ENCODE assay signal across 8 cellular contexts in genomic region chr17:82351713-82352488, GRCh38. TPM values are rescaled to one million over a fixed set of nuclear protein-coding genes. Genes with fewer than 3 reads are reported as not detected.
DNase-seq lines count a peak whose midpoint lies in the region; ATAC-seq and TF ChIP-seq lines count a peak whose summit lies in the region.

No MANE protein-coding gene starts in this region.

- TF ChIP-seq CTCF in GM12864 (IDR thresholded peaks at IDR 0.05; ENCODE audit: low read depth, low read length, missing control alignments), result peak; percentile 95
- peak; percentile 100 for TF ChIP-seq CTCF in OCI-LY7 (conservative IDR thresholded peaks at IDR 0.05; ENCODE audit: low read length)
- TF ChIP-seq CTCF in esophagus muscularis mucosa (IDR thresholded peaks at IDR 0.05), result peak; percentile 91 to 95 (median 94)

- H3K9me3 ChIP-seq in OCI-LY7 (ENCODE audit: low read length), result no peaks in the 10 kb centered on the region
- H3K9me3 ChIP-seq in esophagus muscularis mucosa, result no peaks in the 10 kb centered on the region

- H3K36me3 ChIP-seq in OCI-LY7 (ENCODE audit: insufficient read depth, low read length), result no peaks in the 10 kb centered on the region
- H3K36me3 ChIP-seq in esophagus muscularis mucosa, result no peaks in the 10 kb centered on the region

- H3K4me1 Mint-ChIP-seq in naive thymus-derived CD8-positive, alpha-beta T cell, result peaks cover 2 to 5% (median 2%) of the 10 kb centered on the region in 4 donors

- H3K27me3 ChIP-seq in esophagus muscularis mucosa, result peaks cover 0 to 27% (median 0%) of the 10 kb centered on the region in 4 donors

- H3K36me3 Mint-ChIP-seq in naive thymus-derived CD8-positive, alpha-beta T cell, result no peaks in the 10 kb centered on the region

- POLR2A ChIA-PET in OCI-LY7 (lab: Charles Lee), result interaction anchor here (0.5 to 3.7 kb wide), 11 partner anchors 10 to 153 kb away, joined by 3 to 22 read pairs (median 6); partner anchors contain the start of genes CYBC1, HEXD and OGFOD3
- POLR2A ChIA-PET in naive thymus-derived CD8-positive, alpha-beta T cell (lab: Charles Lee), result interaction anchor here (0.5 to 1.1 kb wide), 5 partner anchors 26 to 359 kb away, joined by 3 to 5 read pairs (median 3); partner anchors contain the start of gene CD7

- peak overlapping the region in 1 of 10 donors; percentile 22 for H3K27ac Mint-ChIP-seq in naive thymus-derived CD8-positive, alpha-beta T cell

- intact Hi-C loops in OCI-LY7 (cut with micrococcal nuclease; ENCODE audit: unreplicated experiment), result loop anchor here (1.0 to 5.0 kb wide), 8 partner anchors 50 to 520 kb away; partner anchors contain the start of genes HEXD and OGFOD3
- intact Hi-C loops in esophagus muscularis mucosa (cut with DNase I), result loop anchor here (2.0 to 5.0 kb wide), 3 partner anchors 63 to 425 kb away; no protein-coding TSS in a partner anchor

- H2AFZ ChIP-seq in OCI-LY7 (ENCODE audit: low read length), result peak overlapping the region; percentile 65

- no peak for TF ChIP-seq EP300 in esophagus muscularis mucosa (IDR thresholded peaks at IDR 0.05)

- H3K27me3 Mint-ChIP-seq in naive thymus-derived CD8-positive, alpha-beta T cell, result peaks cover 0 to 18% (median 3%) of the 10 kb centered on the region in 5 donors

- ATAC-seq in naive thymus-derived CD8-positive, alpha-beta T cell, result peak; percentile 93 to 97
- ATAC-seq in GM21786 (IDR thresholded peaks at IDR 0.05; ENCODE audit: unreplicated experiment), result no peak

- H3K79me2 ChIP-seq in OCI-LY7 (ENCODE audit: insufficient read depth, low read depth, low read length), result no peaks in the 10 kb centered on the region

- no peak for TF ChIP-seq POLR2A in esophagus muscularis mucosa (IDR thresholded peaks at IDR 0.05; ENCODE audit: low read depth)

- CTCF ChIA-PET in OCI-LY7 (lab: Charles Lee; ENCODE audit: unreplicated experiment), result interaction anchor here (0.6 to 2.0 kb wide), 7 partner anchors 15 to 141 kb away, joined by 3 to 11 read pairs (median 4); no protein-coding TSS in a partner anchor

- H3K9me3 Mint-ChIP-seq in naive thymus-derived CD8-positive, alpha-beta T cell, result no peaks in the 10 kb centered on the region

- H3K27ac ChIP-seq in OCI-LY7 (ENCODE audit: low read depth, low read length, poor library complexity, severe bottlenecking) (peak overlapping the region; percentile 97), esophagus muscularis mucosa (replicated peaks in 1 of 4) (no peak overlapping the region)

- no TSS peak for BruUV-seq in OCI-LY7 (replicated peaks; lab: Mats Ljungman, UMichigan)

- H3K4me1 ChIP-seq in OCI-LY7 (ENCODE audit: insufficient read depth, low read length, poor library complexity, severe bottlenecking) (peaks cover 67% of the 10 kb centered on the region), esophagus muscularis mucosa (peaks cover 6 to 23% (median 17%) of the 10 kb centered on the region in 4 donors)

- no peak overlapping the region for H3K4me3 ChIP-seq in GM12864 (ENCODE audit: low read depth, low read length)
- H3K4me3 ChIP-seq in OCI-LY7 (ENCODE audit: low read depth, low read length, poor library complexity, severe bottlenecking), result peak overlapping the region; percentile 55
- H3K4me3 ChIP-seq in esophagus muscularis mucosa, result no peak overlapping the region

- H3K9me2 ChIP-seq in OCI-LY7 (ENCODE audit: insufficient read depth, low read length), result no peaks in the 10 kb centered on the region

- no peaks in the 10 kb centered on the region for H4K20me1 ChIP-seq in OCI-LY7 (ENCODE audit: insufficient read depth, low read length)

- DNase-seq in GM12864 (ENCODE audit: low read depth), result peak; percentile 68
- DNase-seq in HUDEP-2 (lab: John Stamatoyannopoulos, UW; ENCODE audit: unreplicated experiment in 76 of 76), result peak in 69 of 76 experiments; percentile 16 to 86 (median 64)
- DNase-seq in OCI-LY7 (ENCODE audit: low spot score), result peak; percentile 98
- DNase-seq in activated T-cell treated with anti-CD3 and anti-CD28 coated beads for 1 hour (ENCODE audit: low read depth), result peak; percentile 80
- DNase-seq in esophagus muscularis mucosa (ENCODE audit: extremely low spot score), result peak; percentile 96
- DNase-seq in naive thymus-derived CD8-positive, alpha-beta T cell, result peak; percentile 68 to 89 (median 78)
- peak; percentile 45 to 61 for DNase-seq in stimulated activated CD8-positive, alpha-beta memory T cell treated with anti-CD3 and anti-CD28 coated beads, Interleukin-7, amount 100 ng/mL, for 48 hours (ENCODE audit: extremely low read depth in 1 of 2, low read depth in 1 of 2)

- 54% methylated on average over 15 of the region's 26 CpGs for WGBS in esophagus muscularis mucosa

- peak overlapping the region; percentile 78 for H3K4me2 ChIP-seq in OCI-LY7 (ENCODE audit: low read length)

- H3K4me3 Mint-ChIP-seq in naive thymus-derived CD8-positive, alpha-beta T cell, result no peak overlapping the region

RNA-seq across cellular contexts. Expression of gene TEX19, which starts 7.1 kb away (rescaled TPM):
- 2.6 and 3.4 TPM in 2 replicates for total RNA-seq in OCI-LY7 (2014; rRNA removed; shearing (Covaris generic))
- total RNA-seq in OCI-LY7 (2022), result 1.8 and 2.0 TPM in 2 replicates
- not detected for total RNA-seq in esophagus muscularis mucosa
- not detected for total RNA-seq in naive thymus-derived CD8-positive, alpha-beta T cell
- polyA plus RNA-seq in naive thymus-derived CD8-positive, alpha-beta T cell, result not detected

RNA-seq across cellular contexts. Expression of gene SECTM1, which starts 18.3 kb away (rescaled TPM):
- total RNA-seq in OCI-LY7 (2014; rRNA removed; shearing (Covaris generic)), result not detected in 2 replicates
- total RNA-seq in OCI-LY7 (2022), result not detected in 2 replicates
- 10 to 100 TPM in 3 of 4 donors, 1 to 10 TPM in 1; 10.0 to 41.1 (median 22.2) TPM for total RNA-seq in esophagus muscularis mucosa
- total RNA-seq in naive thymus-derived CD8-positive, alpha-beta T cell, result under 1 TPM in 1 of 2 experiments, not detected in 1; 0.18 TPM
- polyA plus RNA-seq in naive thymus-derived CD8-positive, alpha-beta T cell, result 1 to 10 TPM in 1 of 3 donors, not detected in 2; 1.2 TPM

RNA-seq across cellular contexts. Expression of gene UTS2R, which starts 19.7 kb away (rescaled TPM):
- 11.9 and 17.4 TPM in 2 replicates for total RNA-seq in OCI-LY7 (2014; rRNA removed; shearing (Covaris generic))
- total RNA-seq in OCI-LY7 (2022) (34.9 and 36.3 TPM in 2 replicates), esophagus muscularis mucosa (not detected)
- not detected for total RNA-seq in naive thymus-derived CD8-positive, alpha-beta T cell
- polyA plus RNA-seq in naive thymus-derived CD8-positive, alpha-beta T cell, result not detected

RNA-seq across cellular contexts. Expression of gene CD7, which starts 34.5 kb away (rescaled TPM):
- total RNA-seq in OCI-LY7 (2014; rRNA removed; shearing (Covaris generic)), result not detected in 2 replicates
- total RNA-seq in OCI-LY7 (2022), result not detected in 2 replicates
- 1 to 10 TPM in 2 of 4 donors, under 1 TPM in 1, not detected in 1; 0.91 to 5.7 (median 2.0) TPM for total RNA-seq in esophagus muscularis mucosa
- 10 to 100 TPM; 66.9 to 67.8 TPM for total RNA-seq in naive thymus-derived CD8-positive, alpha-beta T cell
- 100 to 1,000 TPM; 166 to 233 (median 205) TPM for polyA plus RNA-seq in naive thymus-derived CD8-positive, alpha-beta T cell

Comparison
In these comparisons a context has a peak if more than half of its experiments do, and no peak if none do; other contexts are left out.
1. RNA of gene SECTM1, which starts 18.3 kb away (total RNA-seq): 10.0 to 41.1 TPM in esophagus muscularis mucosa; 0.18 TPM in naive thymus-derived CD8-positive, alpha-beta T cell and not detected in OCI-LY7; every median in the first group is over 4 times any median in the second.
2. RNA of gene UTS2R, which starts 19.7 kb away (total RNA-seq): 11.9 to 36.3 TPM in OCI-LY7; not detected in naive thymus-derived CD8-positive, alpha-beta T cell and not detected in esophagus muscularis mucosa; every median in the first group is over 10 times any median in the second.
3. Peak in every context shown above with its lines, with median percentiles within 50 percentile points of each other: DNase-seq and CTCF ChIP-seq.